Comparison of ENCODE assay signal across 9 cellular contexts in genomic region chr12:122852336-122853275, GRCh38. TPM values are rescaled to one million over a fixed set of nuclear protein-coding genes. Genes with fewer than 3 reads are reported as not detected.
DNase-seq lines count a peak whose midpoint lies in the region; ATAC-seq and TF ChIP-seq lines count a peak whose summit lies in the region.
"Had no signal": no experiment of that assay in that cellular context is flagged by ENCODE, and none has a peak within 500 bp of the region (broad histone marks: within the 10 kb centered on the region; RNA-seq: fewer than 3 reads in every experiment).

No MANE protein-coding gene starts in this region.

- H3K18ac ChIP-seq in neuronal stem cell (ENCODE audit: low read length): peak overlapping the region; percentile 21

- peak overlapping the region; percentile 37 for H3K9ac ChIP-seq in neuronal stem cell (ENCODE audit: low read depth, low read length, poor library complexity)

- TF ChIP-seq POLR2A in adrenal gland (IDR thresholded peaks at IDR 0.05): no peak

- peaks cover 11 to 17% of the 10 kb centered on the region in 2 donors for H3K4me1 ChIP-seq in adrenal gland (replicated peaks in 1 of 2)
- H3K4me1 ChIP-seq in neuronal stem cell (ENCODE audit: control insufficient read depth in 2 of 2, insufficient read depth in 1 of 2, low read depth in 1 of 2, low read length in 2 of 2): peaks cover 8 to 10% of the 10 kb centered on the region in 2 donors
- no peaks in the 10 kb centered on the region for H3K4me1 ChIP-seq in aorta (ENCODE audit: control insufficient read depth in 1 of 2, insufficient read depth in 2 of 2, low read length in 2 of 2)

- H3K4me3 ChIP-seq in adrenal gland (no peak overlapping the region), fibroblast of the aortic adventitia (ENCODE audit: low read depth, low read length) (no peak overlapping the region), neuronal stem cell (ENCODE audit: low read length in 2 of 2) (no peak overlapping the region), aorta (ENCODE audit: low read length in 2 of 2) (no peak overlapping the region)

- H2BK5ac ChIP-seq in neuronal stem cell (ENCODE audit: low read length): peak overlapping the region; percentile 67

- H3K79me1 ChIP-seq in neuronal stem cell (ENCODE audit: low read depth, low read length): peaks cover 2% of the 10 kb centered on the region

- no peak overlapping the region for H2AFZ ChIP-seq in neuronal stem cell (ENCODE audit: low read length)

- intact Hi-C loops in adrenal gland (cut with DNase I) (loop anchor here in 1 of 2 donors (10.0 kb wide), 1 partner anchor 58 kb away; no protein-coding TSS in a partner anchor), aorta (cut with DNase I) (no loop called here)

- H2BK120ac ChIP-seq in neuronal stem cell (ENCODE audit: low read depth, low read length): no peak overlapping the region

- H3K9me3 ChIP-seq in adrenal gland (replicated peaks in 1 of 3): no peaks in the 10 kb centered on the region
- H3K9me3 ChIP-seq in neuronal stem cell (replicated peaks in 1 of 2; ENCODE audit: control insufficient read depth in 2 of 2, insufficient read depth in 1 of 2, low read depth in 1 of 2, low read length in 2 of 2): no peaks in the 10 kb centered on the region
- H3K9me3 ChIP-seq in aorta (ENCODE audit: control insufficient read depth, low read length): no peaks in the 10 kb centered on the region

- ATAC-seq in aorta (ENCODE audit: low FRiP score) (peak; percentile 55), HG02970 (IDR thresholded peaks at IDR 0.05; ENCODE audit: low FRiP score, unreplicated experiment) (no peak), HG03095 (IDR thresholded peaks at IDR 0.05; ENCODE audit: unreplicated experiment) (no peak), HG02642 (IDR thresholded peaks at IDR 0.05; ENCODE audit: poor library complexity, unreplicated experiment) (no peak)
- ATAC-seq: HepG2 had no signal

- no peak overlapping the region for H3K4me2 ChIP-seq in neuronal stem cell (ENCODE audit: insufficient read depth, low read length, poor library complexity, severe bottlenecking)

- no peak overlapping the region for H3K4ac ChIP-seq in neuronal stem cell (ENCODE audit: low read length)

- 45 to 61% (median 48%) methylated on average over 14 to 18 of the region's 18 CpGs for WGBS in adrenal gland, 4 donors
- WGBS in neuronal stem cell (ENCODE audit: extremely low coverage in 2 of 2, insufficient read length in 2 of 2, insufficient replicate concordance in 1 of 2), 2 donors: no CpG with 5 or more reads among the region's 18 CpGs
- WGBS in aorta, 2 donors: 23% methylated on average over 17 to 18 of the region's 18 CpGs

- no peak overlapping the region for H4K8ac ChIP-seq in neuronal stem cell (ENCODE audit: low read depth, low read length)

- DNase-seq in adrenal gland (peak in 3 of 7 donors; percentile 62 to 72 (median 66)), fibroblast of the aortic adventitia (ENCODE audit: low read depth) (peak; percentile 25), neuronal stem cell (ENCODE audit: low spot score) (no peak), aorta (peak in 1 of 2 donors; percentile 80)
- DNase-seq: NCI-H2171 treated with DMSO at 0.1 percent for 48 hours had no signal

- no peak for TF ChIP-seq CTCF in adrenal gland (IDR thresholded peaks at IDR 0.05)
- TF ChIP-seq CTCF in fibroblast of the aortic adventitia (IDR thresholded peaks at IDR 0.05; ENCODE audit: insufficient read depth, low read length): no peak

- H3K14ac ChIP-seq in neuronal stem cell (ENCODE audit: low read length): peak overlapping the region; percentile 31

- H2BK15ac ChIP-seq in neuronal stem cell (ENCODE audit: low read length): peak overlapping the region; percentile 44

- no peak overlapping the region for H4K91ac ChIP-seq in neuronal stem cell (ENCODE audit: low read depth, low read length, poor library complexity)

- H3K36me3 ChIP-seq in adrenal gland (replicated peaks in 1 of 2) (peaks cover 0 to 3% of the 10 kb centered on the region in 2 donors), neuronal stem cell (replicated peaks in 1 of 2; ENCODE audit: control insufficient read depth in 2 of 2, insufficient read depth in 2 of 2, low read length in 2 of 2) (peaks cover 6 to 28% of the 10 kb centered on the region in 2 donors), aorta (ENCODE audit: control insufficient read depth in 1 of 2, insufficient read depth in 2 of 2, low read length in 1 of 2) (no peaks in the 10 kb centered on the region)

- no peaks in the 10 kb centered on the region for H3K27me3 ChIP-seq in adrenal gland
- no peaks in the 10 kb centered on the region for H3K27me3 ChIP-seq in neuronal stem cell (ENCODE audit: control insufficient read depth in 3 of 3, insufficient read depth in 3 of 3, low read depth in 1 of 3, low read length in 3 of 3)
- no peaks in the 10 kb centered on the region for H3K27me3 ChIP-seq in aorta (ENCODE audit: control insufficient read depth in 1 of 2, insufficient read depth in 2 of 2, low read length in 1 of 2)

- H3K27ac ChIP-seq in adrenal gland: peak overlapping the region in 3 of 5 donors; percentile 26 to 68 (median 59)
- H3K27ac ChIP-seq in neuronal stem cell (replicated peaks; ENCODE audit: low read length): no peak overlapping the region
- peak overlapping the region; percentile 2 to 92 for H3K27ac ChIP-seq in aorta (ENCODE audit: low read depth in 1 of 2, low read length in 2 of 2)

- no peak overlapping the region for H3K23ac ChIP-seq in neuronal stem cell (ENCODE audit: low read depth, low read length, poor library complexity)

- no peak overlapping the region for H2AK5ac ChIP-seq in neuronal stem cell (ENCODE audit: low read depth, low read length)

- no peak overlapping the region for H2BK12ac ChIP-seq in neuronal stem cell (ENCODE audit: low read length)

RNA-seq across cellular contexts. Expression of gene HIP1R, which starts 17.3 kb away (rescaled TPM):
- total RNA-seq in adrenal gland (100 to 1,000 TPM in 1 of 8 donors, 10 to 100 TPM in 7; 32.2 to 107 (median 41.3) TPM), fibroblast of the aortic adventitia (ENCODE audit: low replicate concordance) (11.1 and 11.2 TPM in 2 replicates), aorta (10 to 100 TPM; 25.4 to 26.6 TPM)
- polyA plus RNA-seq in adrenal gland (10 to 100 TPM; 21.6 to 70.9 (median 57.5) TPM), aorta (100 to 1,000 TPM in 1 of 2 donors, 10 to 100 TPM in 1; 33.7 to 101 TPM)
- polyA plus RNA-seq in neuronal stem cell (2013, experiment 1 of 2): 16.8 TPM
- polyA plus RNA-seq in neuronal stem cell (2013, experiment 2 of 2): 16.3 TPM

RNA-seq across cellular contexts. Expression of gene VPS37B, which starts 43.3 kb away (rescaled TPM):
- total RNA-seq in adrenal gland: 10 to 100 TPM; 21.8 to 46.1 (median 30.7) TPM
- polyA plus RNA-seq in adrenal gland: 10 to 100 TPM; 11.0 to 52.4 (median 25.7) TPM
- 12.5 and 17.8 TPM in 2 replicates for total RNA-seq in fibroblast of the aortic adventitia (ENCODE audit: low replicate concordance)
- 26.4 TPM for polyA plus RNA-seq in neuronal stem cell (2013, experiment 1 of 2)
- polyA plus RNA-seq in neuronal stem cell (2013, experiment 2 of 2): 26.7 TPM
- total RNA-seq in aorta: 10 to 100 TPM; 27.1 to 36.4 TPM
- 10 to 100 TPM in 1 of 2 donors, 1 to 10 TPM in 1; 7.4 to 17.6 TPM for polyA plus RNA-seq in aorta
